ENCODE assay signal across 13 cellular contexts in genomic region chr13:45850020-45850613, GRCh38. TPM values are rescaled to one million over a fixed set of nuclear protein-coding genes. Genes with fewer than 3 reads are reported as not detected.
A peak's percentile ranks its signal among the peaks of the same experiment; 100 is the strongest.
DNase-seq lines count a peak whose midpoint lies in the region; ATAC-seq and TF ChIP-seq lines count a peak whose summit lies in the region.
"Had no signal": no experiment of that assay in that cellular context is flagged by ENCODE, and none has a peak within 500 bp of the region (broad histone marks: within the 10 kb centered on the region; RNA-seq: fewer than 3 reads in every experiment).

No MANE protein-coding gene starts in this region.

- CTCF ChIA-PET in CD4-positive, alpha-beta memory T cell (lab: Charles Lee; ENCODE audit: partially characterized antibody), result interaction anchor here (2.3 kb wide), 1 partner anchor 30 kb away, joined by 6 read pairs; no protein-coding TSS in a partner anchor

- H3K9me3 ChIP-seq in CD4-positive, alpha-beta memory T cell (ENCODE audit: control insufficient read depth in 1 of 2, low read length in 2 of 2), result no peaks in the 10 kb centered on the region

- no peak for ATAC-seq in HG02938 (IDR thresholded peaks at IDR 0.05; ENCODE audit: unreplicated experiment)
- ATAC-seq in HG02852 (IDR thresholded peaks at IDR 0.05; ENCODE audit: unreplicated experiment), result no peak

- peak overlapping the region; percentile 56 to 94 (median 89) for H3K4me3 Mint-ChIP-seq in CD4-positive, alpha-beta memory T cell
- peak overlapping the region; percentile 66 for H3K4me3 Mint-ChIP-seq in chondrocyte (ENCODE audit: unreplicated experiment)
- H3K4me3 Mint-ChIP-seq in nephron, result peak overlapping the region; percentile 83 to 93 (median 89)

- TF ChIP-seq CTCF in chondrocyte (IDR thresholded peaks at IDR 0.05), result no peak
- no peak for TF ChIP-seq CTCF in nephron (IDR thresholded peaks at IDR 0.05; ENCODE audit: unreplicated experiment in 3 of 3)

- H3K4me1 Mint-ChIP-seq in CD4-positive, alpha-beta memory T cell, result peaks cover 36 to 60% (median 49%) of the 10 kb centered on the region in 4 donors
- H3K4me1 Mint-ChIP-seq in chondrocyte (ENCODE audit: low read depth) (peaks cover 19% of the 10 kb centered on the region), nephron (peaks cover 49% of the 10 kb centered on the region)

- peak; percentile 46 for DNase-seq in DMS53 (lab: John Stamatoyannopoulos, UW)
- no peak for DNase-seq in DMS53 treated with DMSO at 0.1 percent for 48 hours (lab: John Stamatoyannopoulos, UW; ENCODE audit: unreplicated experiment)
- no peak for DNase-seq in CD4-positive, alpha-beta memory T cell
- no peak for DNase-seq in chondrocyte (ENCODE audit: low spot score)
- no peak for DNase-seq in RPMI8226
- DNase-seq: immature natural killer cell, NCI-H1930 had no signal

- no peaks in the 10 kb centered on the region for H3K36me3 ChIP-seq in CD4-positive, alpha-beta memory T cell (ENCODE audit: insufficient read depth, low read length)

- H3K27ac Mint-ChIP-seq in CD4-positive, alpha-beta memory T cell, result peak overlapping the region in 3 of 7 donors; percentile 32 to 74 (median 74)
- H3K27ac Mint-ChIP-seq in chondrocyte (ENCODE audit: unreplicated experiment) (no peak overlapping the region), nephron (peak overlapping the region in 1 of 3 experiments; percentile 95)
- H3K27ac Mint-ChIP-seq: immature natural killer cell had no signal

- H3K36me3 Mint-ChIP-seq in CD4-positive, alpha-beta memory T cell, result no peaks in the 10 kb centered on the region
- H3K36me3 Mint-ChIP-seq in chondrocyte (ENCODE audit: low read depth) (no peaks in the 10 kb centered on the region), nephron (ENCODE audit: low read depth) (no peaks in the 10 kb centered on the region)
- H3K36me3 Mint-ChIP-seq: immature natural killer cell had no signal

- H3K27ac ChIP-seq in CD4-positive, alpha-beta memory T cell (ENCODE audit: low read depth, low read length), result no peak overlapping the region

- peaks cover 49% of the 10 kb centered on the region for H3K4me1 ChIP-seq in CD4-positive, alpha-beta memory T cell (ENCODE audit: insufficient read depth, low read length)

- POLR2A ChIA-PET in CD4-positive, alpha-beta memory T cell (lab: Charles Lee; ENCODE audit: partially characterized antibody), result no interaction called here

- peaks cover 0 to 21% of the 10 kb centered on the region in 2 donors for H3K27me3 Mint-ChIP-seq in CD4-positive, alpha-beta memory T cell
- peaks cover 35% of the 10 kb centered on the region for H3K27me3 Mint-ChIP-seq in chondrocyte (ENCODE audit: low read depth)
- peaks cover 44% of the 10 kb centered on the region for H3K27me3 Mint-ChIP-seq in nephron (ENCODE audit: low read depth)

- H3K4me3 ChIP-seq in CD4-positive, alpha-beta memory T cell (ENCODE audit: low read length in 2 of 2), result peak overlapping the region in 1 of 2 donors; percentile 40

- peaks cover 0 to 12% (median 6%) of the 10 kb centered on the region in 8 donors for H3K9me3 Mint-ChIP-seq in CD4-positive, alpha-beta memory T cell
- H3K9me3 Mint-ChIP-seq in chondrocyte (ENCODE audit: low read depth) (peaks cover 10% of the 10 kb centered on the region), nephron (no peaks in the 10 kb centered on the region)

- intact Hi-C loops in CD4-positive, alpha-beta memory T cell (cut with micrococcal nuclease), result no loop called here

- peaks cover 10% of the 10 kb centered on the region for H3K27me3 ChIP-seq in CD4-positive, alpha-beta memory T cell (ENCODE audit: insufficient read depth, low read length)

RNA-seq across cellular contexts. Expression of gene SIAH3, which starts 1.4 kb away (rescaled TPM):
- total RNA-seq in CD4-positive, alpha-beta memory T cell, result 1 to 10 TPM; 1.5 to 1.9 TPM
- under 1 TPM in 1 of 2 donors, not detected in 1; 0.13 TPM for polyA plus RNA-seq in CD4-positive, alpha-beta memory T cell
- total RNA-seq in chondrocyte, result 0.02 TPM in 1 of 3 replicates, not detected in the others
- total RNA-seq: A172, dermis microvascular lymphatic vessel endothelial cell, RPMI7951 had no signal
- polyA plus RNA-seq: immature natural killer cell had no signal
